14 cellular contexts compared by ENCODE assay signal in genomic region chr5:10401499-10401898, GRCh38. TPM values are rescaled to one million over a fixed set of nuclear protein-coding genes. Genes with fewer than 3 reads are reported as not detected.
DNase-seq lines count a peak whose midpoint lies in the region; ATAC-seq and TF ChIP-seq lines count a peak whose summit lies in the region.
"Had no signal": no experiment of that assay in that cellular context is flagged by ENCODE, and none has a peak within 500 bp of the region (broad histone marks: within the 10 kb centered on the region; RNA-seq: fewer than 3 reads in every experiment).

No MANE protein-coding gene starts in this region.

- no peaks in the 10 kb centered on the region for H3K4me1 ChIP-seq in suprapubic skin
- no peaks in the 10 kb centered on the region for H3K4me1 ChIP-seq in effector memory CD4-positive, alpha-beta T cell (ENCODE audit: control insufficient read depth, insufficient read depth, low read length, poor library complexity, severe bottlenecking)

- peaks cover 3% of the 10 kb centered on the region for H3K4me1 Mint-ChIP-seq in memory B cell

- H3K9me3 ChIP-seq in suprapubic skin, result no peaks in the 10 kb centered on the region
- H3K9me3 ChIP-seq in effector memory CD4-positive, alpha-beta T cell (ENCODE audit: control insufficient read depth, low read length), result no peaks in the 10 kb centered on the region
- H3K9me3 ChIP-seq: right atrium auricular region had no signal

- TF ChIP-seq POLR2A in suprapubic skin (IDR thresholded peaks at IDR 0.05), result no peak

- no peak for DNase-seq in memory B cell (ENCODE audit: low spot score in 2 of 2)
- DNase-seq in suprapubic skin (ENCODE audit: low spot score in 2 of 2), result no peak
- no peak for DNase-seq in GF-D8 (lab: John Stamatoyannopoulos, UW)
- DNase-seq in effector memory CD4-positive, alpha-beta T cell, result no peak
- DNase-seq: activated CD4-positive, alpha-beta memory T cell treated with anti-CD3 and anti-CD28 coated beads, Interleukin-2, amount 10 ng/mL, durations not matched to agents 7 days and 5 days; amygdala; COR-L47; NCI-H69; SW 1271 had no signal

- H3K36me3 ChIP-seq in suprapubic skin, result peaks cover 67% of the 10 kb centered on the region
- peaks cover 50% of the 10 kb centered on the region for H3K36me3 ChIP-seq in effector memory CD4-positive, alpha-beta T cell (ENCODE audit: control insufficient read depth, insufficient read depth, low read length)

- no peak overlapping the region for H3K4me3 Mint-ChIP-seq in memory B cell
- H3K4me3 Mint-ChIP-seq: activated CD4-positive, alpha-beta memory T cell treated with anti-CD3 and anti-CD28 coated beads, Interleukin-2, amount 10 ng/mL, durations not matched to agents 7 days and 5 days had no signal

- no peak for TF ChIP-seq CTCF in suprapubic skin (IDR thresholded peaks at IDR 0.05)

- H3K9me3 Mint-ChIP-seq in memory B cell, result no peaks in the 10 kb centered on the region
- H3K9me3 Mint-ChIP-seq: activated CD4-positive, alpha-beta memory T cell treated with anti-CD3 and anti-CD28 coated beads, Interleukin-2, amount 10 ng/mL, durations not matched to agents 7 days and 5 days had no signal

- peak overlapping the region; percentile 24 for H3K27ac Mint-ChIP-seq in memory B cell
- H3K27ac Mint-ChIP-seq: activated CD4-positive, alpha-beta memory T cell treated with anti-CD3 and anti-CD28 coated beads, Interleukin-2, amount 10 ng/mL, durations not matched to agents 7 days and 5 days had no signal

- H3K27me3 ChIP-seq in suprapubic skin, result no peaks in the 10 kb centered on the region
- H3K27me3 ChIP-seq in effector memory CD4-positive, alpha-beta T cell (replicated peaks; ENCODE audit: control insufficient read depth, insufficient read depth, low read length, poor library complexity, severe bottlenecking), result no peaks in the 10 kb centered on the region
- H3K27me3 ChIP-seq: right atrium auricular region had no signal

- H3K36me3 Mint-ChIP-seq in memory B cell, result peaks cover 22% of the 10 kb centered on the region

- ATAC-seq in GM18873 (IDR thresholded peaks at IDR 0.05; ENCODE audit: low FRiP score, unreplicated experiment), result peak; percentile 84
- peak; percentile 85 for ATAC-seq in GM21786 (IDR thresholded peaks at IDR 0.05; ENCODE audit: unreplicated experiment)
- ATAC-seq in HG03378 (IDR thresholded peaks at IDR 0.05; ENCODE audit: unreplicated experiment), result peak; percentile 77
- no peak for ATAC-seq in memory B cell (ENCODE audit: low read depth)
- ATAC-seq in GM19455 (IDR thresholded peaks at IDR 0.05; ENCODE audit: unreplicated experiment), result no peak

- TF ChIP-seq EP300 in suprapubic skin (IDR thresholded peaks at IDR 0.05), result no peak

- H3K27me3 Mint-ChIP-seq in memory B cell, result no peaks in the 10 kb centered on the region
- H3K27me3 Mint-ChIP-seq: activated CD4-positive, alpha-beta memory T cell treated with anti-CD3 and anti-CD28 coated beads, Interleukin-2, amount 10 ng/mL, durations not matched to agents 7 days and 5 days had no signal

- WGBS in suprapubic skin, result 97% methylated on average over 1 of the region's 1 CpG

- no peak overlapping the region for H3K27ac ChIP-seq in suprapubic skin
- H3K27ac ChIP-seq in effector memory CD4-positive, alpha-beta T cell (ENCODE audit: insufficient read depth, low read length, poor library complexity, severe bottlenecking), result no peak overlapping the region

- no peak overlapping the region for H3K4me3 ChIP-seq in suprapubic skin
- H3K4me3 ChIP-seq in effector memory CD4-positive, alpha-beta T cell (ENCODE audit: insufficient read depth, low read depth, low read length, poor library complexity, severe bottlenecking), result no peak overlapping the region
- H3K4me3 ChIP-seq: right atrium auricular region had no signal

RNA-seq across cellular contexts. Expression of gene ROPN1L, which starts 40.2 kb away (rescaled TPM):
- total RNA-seq in suprapubic skin, result under 1 TPM in 1 of 4 donors, not detected in 3; 0.81 TPM

RNA-seq across cellular contexts. Expression of gene MARCHF6, which starts 48.0 kb away (rescaled TPM):
- 100 to 1,000 TPM in 3 of 4 donors, 10 to 100 TPM in 1; 89.7 to 273 (median 143) TPM for total RNA-seq in suprapubic skin

Comparison
In these comparisons a context has a peak if more than half of its experiments do, and no peak if none do; other contexts are left out.
1. ATAC-seq: peak in GM18873 (single experiment), GM21786 (single experiment) and HG03378 (single experiment); none in memory B cell (single experiment) and GM19455 (single experiment).